In genomic region chr20:17610566-17611289, GRCh38 we compare ENCODE assay signal across 1 cellular context.
A peak's percentile ranks its signal among the peaks of the same experiment; 100 is the strongest.
TF ChIP-seq lines count a peak whose summit lies in the region.

No MANE protein-coding gene starts in this region.

TF ChIP-seq in HepG2, 621 proteins besides CTCF, POLR2A, EP300 and RAD21 (continued from another document):
- TF ChIP-seq FOXC1 (CRISPR knock-in tag; IDR thresholded peaks at IDR 0.05; ENCODE audit: borderline replicate concordance) (no peak), MBNL3 (CRISPR knock-in tag; conservative IDR thresholded peaks at IDR 0.05) (no peak), ZNF225 (CRISPR knock-in tag; IDR thresholded peaks at IDR 0.05) (peak; percentile 34; the same call in 1 of the 2 replicates), BCL6 (CRISPR knock-in tag; IDR thresholded peaks at IDR 0.05) (no peak), ZNF691 (CRISPR knock-in tag; IDR thresholded peaks at IDR 0.05; ENCODE audit: borderline replicate concordance, low read depth) (peak; percentile 30; the same call in 1 of the 2 replicates)
